ENCODE assay signal across 1 cellular context in the genomic region with DNA sequence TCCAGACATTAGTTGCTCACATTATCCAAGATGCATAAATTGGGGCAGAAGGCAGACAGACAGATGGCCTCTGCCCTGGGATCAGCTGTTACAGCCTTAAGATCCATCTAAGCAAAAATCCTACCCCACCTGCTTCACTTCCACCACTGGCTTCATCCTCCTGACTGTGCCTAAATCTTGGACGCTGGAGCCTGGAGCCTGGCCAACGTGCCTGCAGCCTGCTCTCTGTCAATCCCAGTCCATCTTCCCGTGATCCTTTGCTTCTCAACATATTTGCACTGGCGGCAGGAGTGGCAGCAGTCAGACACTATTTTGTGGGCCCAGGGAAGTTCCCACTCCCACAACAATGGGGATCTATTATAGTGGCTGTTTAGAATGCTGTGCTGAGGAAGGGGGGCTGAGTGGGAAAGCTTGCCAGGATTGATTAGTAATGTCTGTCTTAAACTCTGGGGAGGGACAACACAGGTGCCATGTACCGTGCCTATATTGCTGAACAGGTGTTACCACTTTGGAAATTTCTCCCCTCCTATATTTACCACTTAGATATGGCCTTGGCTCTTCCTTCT.
TF ChIP-seq lines count a peak whose summit lies in the region.

No MANE protein-coding gene starts in this region.

TF ChIP-seq in HepG2, 621 proteins besides CTCF, POLR2A, EP300 and RAD21 (continued from another document):
- no peak for TF ChIP-seq ZBED4 (CRISPR knock-in tag; IDR thresholded peaks at IDR 0.05; ENCODE audit: borderline replicate concordance)
